8 cellular contexts compared by ENCODE assay signal in the genomic region with DNA sequence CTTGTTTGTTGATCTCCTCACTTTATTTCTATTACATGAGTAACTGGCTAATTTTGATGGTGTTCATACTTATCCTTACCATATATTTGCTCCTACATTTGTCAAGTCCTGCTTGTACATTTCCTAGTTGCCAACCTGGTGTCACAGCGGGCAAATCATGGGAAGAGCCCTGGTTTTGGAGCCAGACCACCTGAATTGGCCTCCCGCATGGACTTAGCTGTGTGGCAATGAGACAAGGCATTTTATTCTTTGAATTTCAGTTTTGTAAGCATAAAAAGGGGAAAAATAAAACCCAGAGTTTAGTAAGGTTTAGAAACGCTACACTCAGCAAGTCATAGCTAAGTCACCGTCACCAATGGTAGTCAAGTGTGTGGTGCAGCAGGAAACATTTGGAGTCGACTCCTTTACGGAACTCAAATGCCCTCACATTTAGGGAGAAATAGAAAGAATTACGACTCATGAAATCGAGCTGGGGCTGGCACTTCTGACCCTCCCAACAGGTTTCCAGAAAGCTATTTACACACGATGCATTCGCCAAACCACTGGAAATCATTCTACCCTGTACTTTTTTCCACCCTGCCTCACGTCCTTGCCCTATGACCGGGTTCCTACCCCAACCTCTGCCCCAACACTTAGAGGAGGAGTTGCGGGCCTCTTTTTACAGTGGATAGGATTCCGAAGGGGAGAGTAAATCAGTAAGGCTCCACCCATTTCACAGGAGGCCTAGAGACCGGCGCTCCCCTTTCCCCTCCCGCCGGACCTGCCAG. TPM values are rescaled to one million over a fixed set of nuclear protein-coding genes. Genes with fewer than 3 reads are reported as not detected.
DNase-seq lines count a peak whose midpoint lies in the region; ATAC-seq and TF ChIP-seq lines count a peak whose summit lies in the region.

No MANE protein-coding gene starts in this region.

- POLR2A ChIA-PET in AG04450 (lab: Yijun Ruan, JAX), result no interaction called here

- H3K4me3 ChIP-seq in AG04450 (ENCODE audit: low read depth, low read length) (peak overlapping the region; percentile 81), HFF-Myc (replicated peaks; ENCODE audit: low read depth, low read length) (peak overlapping the region; percentile 62)

- H3K36me3 Mint-ChIP-seq in activated T-helper 17 cell treated with anti-CD3 and anti-CD28 coated beads, Interleukin-2, amount 50 U/mL, for 72 hours (ENCODE audit: low read depth), result peaks cover 43% of the 10 kb centered on the region
- no peaks in the 10 kb centered on the region for H3K36me3 Mint-ChIP-seq in stimulated activated memory B cell treated with anti-CD40 and anti-IgM and Interleukin-4, amounts not matched to agents 10 μg/mL and 1 μg/mL and 100 μg/mL, for 72 hours

- H3K4me3 Mint-ChIP-seq in activated T-helper 17 cell treated with anti-CD3 and anti-CD28 coated beads, Interleukin-2, amount 50 U/mL, for 72 hours, result peak overlapping the region; percentile 97
- H3K4me3 Mint-ChIP-seq in stimulated activated memory B cell treated with anti-CD40 and anti-IgM and Interleukin-4, amounts not matched to agents 10 μg/mL and 1 μg/mL and 100 μg/mL, for 72 hours, result peak overlapping the region; percentile 97

- no peaks in the 10 kb centered on the region for H3K27me3 Mint-ChIP-seq in activated T-helper 17 cell treated with anti-CD3 and anti-CD28 coated beads, Interleukin-2, amount 50 U/mL, for 72 hours
- no peaks in the 10 kb centered on the region for H3K27me3 Mint-ChIP-seq in stimulated activated memory B cell treated with anti-CD40 and anti-IgM and Interleukin-4, amounts not matched to agents 10 μg/mL and 1 μg/mL and 100 μg/mL, for 72 hours

- ATAC-seq in activated T-helper 17 cell treated with anti-CD3 and anti-CD28 coated beads, Interleukin-2, amount 50 U/mL, for 72 hours (replicated peaks), result peak; percentile 59
- no peak for ATAC-seq in stimulated activated memory B cell treated with anti-CD40 and anti-IgM and Interleukin-4, amounts not matched to agents 10 μg/mL and 1 μg/mL and 100 μg/mL, for 72 hours
- no peak for ATAC-seq in HG02642 (IDR thresholded peaks at IDR 0.05; ENCODE audit: poor library complexity, unreplicated experiment)
- ATAC-seq in GM21529 (IDR thresholded peaks at IDR 0.05; ENCODE audit: unreplicated experiment), result no peak

- peak overlapping the region; percentile 68 for H3K27ac ChIP-seq in AG04450 (ENCODE audit: low read depth, low read length)

- no peaks in the 10 kb centered on the region for H3K27me3 ChIP-seq in AG04450 (ENCODE audit: control insufficient read depth, insufficient read depth, low read length)

- H3K9me3 Mint-ChIP-seq in activated T-helper 17 cell treated with anti-CD3 and anti-CD28 coated beads, Interleukin-2, amount 50 U/mL, for 72 hours, result no peaks in the 10 kb centered on the region
- no peaks in the 10 kb centered on the region for H3K9me3 Mint-ChIP-seq in stimulated activated memory B cell treated with anti-CD40 and anti-IgM and Interleukin-4, amounts not matched to agents 10 μg/mL and 1 μg/mL and 100 μg/mL, for 72 hours

- CTCF ChIA-PET in AG04450 (lab: Charles Lee), result interaction anchor here (0.6 to 3.8 kb wide), 3 partner anchors 12 to 654 kb away, joined by 4 to 15 read pairs (median 5); no protein-coding TSS in a partner anchor

- H3K4me1 Mint-ChIP-seq in activated T-helper 17 cell treated with anti-CD3 and anti-CD28 coated beads, Interleukin-2, amount 50 U/mL, for 72 hours, result peaks cover 22% of the 10 kb centered on the region
- peaks cover 17% of the 10 kb centered on the region for H3K4me1 Mint-ChIP-seq in stimulated activated memory B cell treated with anti-CD40 and anti-IgM and Interleukin-4, amounts not matched to agents 10 μg/mL and 1 μg/mL and 100 μg/mL, for 72 hours

- DNase-seq in AG04450 (ENCODE audit: low read depth, low spot score) (no peak), HFF-Myc (ENCODE audit: extremely low read depth, low read depth) (no peak), inferior parietal cortex (ENCODE audit: extremely low spot score) (peak; percentile 33), ecto neural progenitor cell (ENCODE audit: low spot score) (no peak)

- peak overlapping the region; percentile 100 for H3K27ac Mint-ChIP-seq in activated T-helper 17 cell treated with anti-CD3 and anti-CD28 coated beads, Interleukin-2, amount 50 U/mL, for 72 hours
- H3K27ac Mint-ChIP-seq in stimulated activated memory B cell treated with anti-CD40 and anti-IgM and Interleukin-4, amounts not matched to agents 10 μg/mL and 1 μg/mL and 100 μg/mL, for 72 hours, result peak overlapping the region; percentile 99

- H3K9me3 ChIP-seq in AG04450 (ENCODE audit: control insufficient read depth, insufficient read depth, low read length), result no peaks in the 10 kb centered on the region; the same call in 1 of the 2 replicates

- TF ChIP-seq CTCF in AG04450 (IDR thresholded peaks at IDR 0.05; ENCODE audit: low read depth, low read length), result no peak
- no peak for TF ChIP-seq CTCF in HFF-Myc (IDR thresholded peaks at IDR 0.05; ENCODE audit: low read depth, low read length, missing control alignments)

RNA-seq across cellular contexts. Expression of a gene that starts 0.5 kb away (rescaled TPM):
- 25.0 and 32.5 TPM in 2 replicates for polyA plus RNA-seq in AG04450 (2011; rRNA removed)
- 30.6 and 31.5 TPM in 2 replicates for polyA minus RNA-seq in AG04450 (2011; rRNA and poly(A)+ RNA removed)
- 10 to 100 TPM; 34.8 to 42.7 TPM for total RNA-seq in activated T-helper 17 cell treated with anti-CD3 and anti-CD28 coated beads, Interleukin-2, amount 50 U/mL, for 72 hours
